Comparison of ENCODE assay signal across 7 cellular contexts in genomic region chr1:244834596-244835275, GRCh38. TPM values are rescaled to one million over a fixed set of nuclear protein-coding genes. Genes with fewer than 3 reads are reported as not detected.
DNase-seq lines count a peak whose midpoint lies in the region; ATAC-seq and TF ChIP-seq lines count a peak whose summit lies in the region.

No MANE protein-coding gene starts in this region.

- H3K27ac Mint-ChIP-seq in T-cell, result peak overlapping the region; percentile 99 to 100

- no peaks in the 10 kb centered on the region for H3K36me3 ChIP-seq in gastrocnemius medialis

- intact Hi-C loops in gastrocnemius medialis (cut with DNase I; ENCODE audit: low total_unique reads), result loop anchor here (1.0 to 10.0 kb wide), 6 partner anchors 29 to 1730 kb away; partner anchors contain the start of genes ADSS2, CNST and TFB2M

- ATAC-seq in HG02678 (IDR thresholded peaks at IDR 0.05; ENCODE audit: unreplicated experiment) (peak; percentile 76), T-cell (replicated peaks in 1 of 4) (peak; percentile 77 to 80 (median 78)), gastrocnemius medialis (peak; percentile 67 to 72)

- peaks cover 11 to 28% of the 10 kb centered on the region in 2 donors for H3K4me1 ChIP-seq in gastrocnemius medialis

- peak overlapping the region; percentile 100 for H3K27ac ChIP-seq in angular gyrus (ENCODE audit: low read depth, low read length)
- H3K27ac ChIP-seq in gastrocnemius medialis, result peak overlapping the region; percentile 96 to 99 (median 99)

- no peaks in the 10 kb centered on the region for H3K27me3 ChIP-seq in gastrocnemius medialis

- POLR2A ChIA-PET in T-cell (lab: Charles Lee), result interaction anchor here (0.5 to 4.9 kb wide), 17 partner anchors 15 to 1737 kb away, joined by 3 to 109 read pairs (median 4); partner anchors contain the start of gene HNRNPU (in 2 of the 2)

- no peaks in the 10 kb centered on the region for H3K27me3 Mint-ChIP-seq in T-cell

- H3K4me3 Mint-ChIP-seq in T-cell, result peak overlapping the region; percentile 86 to 95 (median 86)

- no peaks in the 10 kb centered on the region for H3K9me3 ChIP-seq in gastrocnemius medialis

- DNase-seq in NCI-H1417 treated with DMSO at 0.1 percent for 48 hours (lab: John Stamatoyannopoulos, UW) (peak; percentile 91), T-cell (peak; percentile 81 to 94 (median 88)), hippocampal formation (lab: John Stamatoyannopoulos, UW) (peak; percentile 87 to 93), gastrocnemius medialis (peak; percentile 77 to 86)

- TF ChIP-seq CTCF in gastrocnemius medialis (IDR thresholded peaks at IDR 0.05 in 4 of 5, conservative IDR thresholded peaks at IDR 0.05 in 1 of 5), result no peak

- H3K4me3 ChIP-seq in gastrocnemius medialis, result peak overlapping the region; percentile 68 to 81 (median 76)

- peaks cover 22% of the 10 kb centered on the region for H3K36me3 Mint-ChIP-seq in T-cell

- CTCF ChIA-PET in T-cell (lab: Charles Lee), result interaction anchor here (0.7 to 2.9 kb wide), 10 partner anchors 9 to 208 kb away, joined by 3 to 19 read pairs (median 4); partner anchors contain the start of gene HNRNPU (in 1 of the 2)

- H3K9me3 Mint-ChIP-seq in T-cell, result peaks cover 0 to 4% (median 0%) of the 10 kb centered on the region in 3 donors

- peaks cover 40 to 51% (median 46%) of the 10 kb centered on the region in 3 donors for H3K4me1 Mint-ChIP-seq in T-cell

- TF ChIP-seq POLR2A in GM15510 (IDR thresholded peaks at IDR 0.05; ENCODE audit: borderline replicate concordance, extremely low read depth, insufficient read length) (peak; percentile 36), gastrocnemius medialis (IDR thresholded peaks at IDR 0.05) (peak in 1 of 2 donors; percentile 73)

- in situ Hi-C loops in gastrocnemius medialis (cut with MboI; ENCODE audit: low sequenced_read_pairs in 4 of 4), result loop anchor here in 2 of 4 donors (5.0 to 25.0 kb wide), 3 partner anchors 138 to 1572 kb away; partner anchors contain the start of genes CEP170 (in 1 of the 2) and SDCCAG8 (in 1 of the 2)

RNA-seq across cellular contexts. Expression of gene COX20, which starts 0.7 kb away (rescaled TPM):
- 10 to 100 TPM; 17.0 to 32.0 (median 27.5) TPM for total RNA-seq in T-cell
- total RNA-seq in gastrocnemius medialis, result 10 to 100 TPM; 22.7 to 72.0 (median 35.4) TPM

RNA-seq across cellular contexts. Expression of gene HNRNPU, which starts 29.6 kb away (rescaled TPM):
- total RNA-seq in T-cell, result 100 to 1,000 TPM; 302 to 498 (median 321) TPM
- total RNA-seq in gastrocnemius medialis, result 100 to 1,000 TPM; 167 to 243 (median 207) TPM

Comparison
In these comparisons a context has a peak if more than half of its experiments do, and no peak if none do; other contexts are left out.
1. Peak in every context shown above with its lines: DNase-seq, ATAC-seq, H3K4me3 ChIP-seq and H3K27ac ChIP-seq.